Comparison of ENCODE assay signal across 19 cellular contexts in genomic region chrX:47447607-47448006, GRCh38. TPM values are rescaled to one million over a fixed set of nuclear protein-coding genes. Genes with fewer than 3 reads are reported as not detected.
DNase-seq lines count a peak whose midpoint lies in the region; ATAC-seq, FAIRE-seq and TF ChIP-seq lines count a peak whose summit lies in the region.
"Had no signal": no experiment of that assay in that cellular context is flagged by ENCODE, and none has a peak within 500 bp of the region (broad histone marks: within the 10 kb centered on the region; RNA-seq: fewer than 3 reads in every experiment).

No MANE protein-coding gene starts in this region.

- DNase-seq in right lobe of liver, result no peak
- no peak for DNase-seq in adipocyte (ENCODE audit: low read depth)
- no peak for DNase-seq in bronchial epithelial cell (ENCODE audit: low read depth)
- DNase-seq in GM23248, result no peak
- DNase-seq in glutamatergic neuron, result no peak
- DNase-seq: 8988T; C1 segment of cervical spinal cord; Caco-2; CD4-positive, alpha-beta memory T cell; DMS153; DND-41; H9; HFFc6 had no signal

- H3K4me3 ChIP-seq in liver (ENCODE audit: low read depth in 1 of 3, low read length in 3 of 3) (peak overlapping the region in 2 of 3 donors; percentile 15 to 16), right lobe of liver (no peak overlapping the region), adipocyte (ENCODE audit: low read length) (peak overlapping the region; percentile 42), bronchial epithelial cell (ENCODE audit: low read depth, low read length) (no peak overlapping the region), GM23248 (no peak overlapping the region)
- H3K4me3 ChIP-seq: GM23338 had no signal

- no peaks in the 10 kb centered on the region for H3K27me3 Mint-ChIP-seq in glutamatergic neuron (ENCODE audit: unreplicated experiment)
- H3K27me3 Mint-ChIP-seq: CD4-positive, alpha-beta memory T cell had no signal

- no peaks in the 10 kb centered on the region for H4K20me1 ChIP-seq in GM23248 (ENCODE audit: insufficient read depth)

- H3K9ac ChIP-seq in liver (ENCODE audit: low read depth in 1 of 2, low read length in 2 of 2), result no peak overlapping the region
- H3K9ac ChIP-seq in adipocyte (ENCODE audit: low read length), result no peak overlapping the region
- H3K9ac ChIP-seq in GM23248, result no peak overlapping the region

- in situ Hi-C loops in GM23248 (cut with MboI), result no loop called here

- H3K9me3 Mint-ChIP-seq in glutamatergic neuron (ENCODE audit: unreplicated experiment), result peaks cover 2% of the 10 kb centered on the region

- no peak overlapping the region for H3K27ac ChIP-seq in liver (ENCODE audit: low read depth in 1 of 2, low read length in 2 of 2)
- H3K27ac ChIP-seq in right lobe of liver, result no peak overlapping the region
- no peak overlapping the region for H3K27ac ChIP-seq in GM23248

- intact Hi-C loops in right lobe of liver (cut with DNase I), result no loop called here

- H2AFZ ChIP-seq in GM23248, result no peak overlapping the region
- H2AFZ ChIP-seq: GM23338 had no signal

- H3K4me2 ChIP-seq in GM23248 (ENCODE audit: unreplicated experiment), result no peak overlapping the region
- H3K4me2 ChIP-seq: GM23338 had no signal

- TF ChIP-seq RAD21 in liver (IDR thresholded peaks at IDR 0.05), result no peak

- no peaks in the 10 kb centered on the region for H3K4me1 Mint-ChIP-seq in glutamatergic neuron (ENCODE audit: low read depth, unreplicated experiment)
- H3K4me1 Mint-ChIP-seq: CD4-positive, alpha-beta memory T cell; GM23338; H9 had no signal

- peaks cover 30% of the 10 kb centered on the region for H3K36me3 Mint-ChIP-seq in glutamatergic neuron (ENCODE audit: unreplicated experiment)

- no peaks in the 10 kb centered on the region for H3F3A ChIP-seq in GM23248 (ENCODE audit: insufficient read depth)

- H3K4me1 ChIP-seq in liver (ENCODE audit: control insufficient read depth in 4 of 4, insufficient read depth in 4 of 4, low read length in 3 of 4) (no peaks in the 10 kb centered on the region), right lobe of liver (no peaks in the 10 kb centered on the region), adipocyte (ENCODE audit: control insufficient read depth, insufficient read depth, low read length) (no peaks in the 10 kb centered on the region), GM23248 (ENCODE audit: insufficient read depth) (no peaks in the 10 kb centered on the region)
- H3K4me1 ChIP-seq: Caco-2 had no signal

- H3K9me2 ChIP-seq in GM23248 (ENCODE audit: insufficient read depth), result no peaks in the 10 kb centered on the region

- H3K79me2 ChIP-seq in GM23248 (ENCODE audit: insufficient read depth), result no peaks in the 10 kb centered on the region

- H3K4me3 Mint-ChIP-seq in glutamatergic neuron (ENCODE audit: unreplicated experiment), result no peak overlapping the region
- H3K4me3 Mint-ChIP-seq: CD4-positive, alpha-beta memory T cell; GM23338; H9; HFFc6 had no signal

- WGBS in liver, result 98% methylated on average over 11 of the region's 11 CpGs
- 82% methylated on average over 11 of the region's 11 CpGs for WGBS in right lobe of liver (ENCODE audit: insufficient coverage, low coverage, low lambda C conversion rate, missing lambda C conversion rate)
- 94 to 97% methylated on average over 11 of the region's 11 CpGs for WGBS in GM23248 (ENCODE audit: low coverage in 1 of 2, low lambda C conversion rate in 2 of 2, missing lambda C conversion rate in 2 of 2), 2 experiments

- ATAC-seq in right lobe of liver (no peak), HG03571 (IDR thresholded peaks at IDR 0.05; ENCODE audit: unreplicated experiment) (no peak)
- ATAC-seq: GM23338, HCT116 had no signal

- no peak overlapping the region for H3K27ac Mint-ChIP-seq in glutamatergic neuron (ENCODE audit: unreplicated experiment)
- H3K27ac Mint-ChIP-seq: CD4-positive, alpha-beta memory T cell; GM23338; H9; HFFc6 had no signal

- H3K9me3 ChIP-seq in liver (ENCODE audit: control insufficient read depth in 4 of 4, low read length in 3 of 4), result peaks cover 14 to 46% (median 41%) of the 10 kb centered on the region in 4 donors
- peaks cover 0 to 30% (median 15%) of the 10 kb centered on the region in 4 donors for H3K9me3 ChIP-seq in right lobe of liver
- H3K9me3 ChIP-seq in adipocyte (ENCODE audit: control insufficient read depth, low read length), result peaks cover 92% of the 10 kb centered on the region
- no peaks in the 10 kb centered on the region for H3K9me3 ChIP-seq in GM23248 (ENCODE audit: low read depth)
- H3K9me3 ChIP-seq: Caco-2 had no signal

- H3K36me3 ChIP-seq in liver (ENCODE audit: control insufficient read depth in 4 of 4, insufficient read depth in 3 of 4, low read depth in 1 of 4, low read length in 3 of 4) (peaks cover 3 to 26% (median 17%) of the 10 kb centered on the region in 4 donors), right lobe of liver (peaks cover 0 to 5% (median 0%) of the 10 kb centered on the region in 4 donors), adipocyte (ENCODE audit: control insufficient read depth, insufficient read depth, low read length, severe bottlenecking) (peaks cover 49% of the 10 kb centered on the region), bronchial epithelial cell (ENCODE audit: control insufficient read depth, insufficient read depth, low read length) (no peaks in the 10 kb centered on the region), GM23248 (ENCODE audit: low read depth) (peaks cover 15% of the 10 kb centered on the region)

- H3K27me3 ChIP-seq in liver (ENCODE audit: control insufficient read depth in 4 of 4, insufficient read depth in 4 of 4, low read length in 3 of 4) (no peaks in the 10 kb centered on the region), right lobe of liver (no peaks in the 10 kb centered on the region), adipocyte (replicated peaks; ENCODE audit: control insufficient read depth, insufficient read depth, low read length) (no peaks in the 10 kb centered on the region), bronchial epithelial cell (ENCODE audit: control insufficient read depth, insufficient read depth, low read length) (no peaks in the 10 kb centered on the region), GM23248 (replicated peaks; ENCODE audit: insufficient read depth) (no peaks in the 10 kb centered on the region)

- TF ChIP-seq CTCF in liver (IDR thresholded peaks at IDR 0.05; ENCODE audit: low read depth, low read length, missing input control), result no peak
- no peak for TF ChIP-seq CTCF in right lobe of liver (IDR thresholded peaks at IDR 0.05)
- TF ChIP-seq CTCF in bronchial epithelial cell (IDR thresholded peaks at IDR 0.05; ENCODE audit: insufficient read depth, low read length, severe bottlenecking), result no peak
- no peak for TF ChIP-seq CTCF in glutamatergic neuron (IDR thresholded peaks at IDR 0.05; ENCODE audit: partially characterized antibody, unreplicated experiment)

- no peak for TF ChIP-seq POLR2A in right lobe of liver (IDR thresholded peaks at IDR 0.05)

- FAIRE-seq in bronchial epithelial cell (lab: Jason Lieb, UNC), result peak; percentile 68
- FAIRE-seq: G401.6, GM12892 had no signal

TF ChIP-seq in liver, 16 proteins besides CTCF, POLR2A, EP300 and RAD21:
- TF ChIP-seq GABPA (IDR thresholded peaks at IDR 0.05 in 1 of 2, conservative IDR thresholded peaks at IDR 0.05 in 1 of 2) (no peak), MAX (IDR thresholded peaks at IDR 0.05) (no peak), ATF3 (IDR thresholded peaks at IDR 0.05) (no peak)
- TF ChIP-seq, protein P1, sequence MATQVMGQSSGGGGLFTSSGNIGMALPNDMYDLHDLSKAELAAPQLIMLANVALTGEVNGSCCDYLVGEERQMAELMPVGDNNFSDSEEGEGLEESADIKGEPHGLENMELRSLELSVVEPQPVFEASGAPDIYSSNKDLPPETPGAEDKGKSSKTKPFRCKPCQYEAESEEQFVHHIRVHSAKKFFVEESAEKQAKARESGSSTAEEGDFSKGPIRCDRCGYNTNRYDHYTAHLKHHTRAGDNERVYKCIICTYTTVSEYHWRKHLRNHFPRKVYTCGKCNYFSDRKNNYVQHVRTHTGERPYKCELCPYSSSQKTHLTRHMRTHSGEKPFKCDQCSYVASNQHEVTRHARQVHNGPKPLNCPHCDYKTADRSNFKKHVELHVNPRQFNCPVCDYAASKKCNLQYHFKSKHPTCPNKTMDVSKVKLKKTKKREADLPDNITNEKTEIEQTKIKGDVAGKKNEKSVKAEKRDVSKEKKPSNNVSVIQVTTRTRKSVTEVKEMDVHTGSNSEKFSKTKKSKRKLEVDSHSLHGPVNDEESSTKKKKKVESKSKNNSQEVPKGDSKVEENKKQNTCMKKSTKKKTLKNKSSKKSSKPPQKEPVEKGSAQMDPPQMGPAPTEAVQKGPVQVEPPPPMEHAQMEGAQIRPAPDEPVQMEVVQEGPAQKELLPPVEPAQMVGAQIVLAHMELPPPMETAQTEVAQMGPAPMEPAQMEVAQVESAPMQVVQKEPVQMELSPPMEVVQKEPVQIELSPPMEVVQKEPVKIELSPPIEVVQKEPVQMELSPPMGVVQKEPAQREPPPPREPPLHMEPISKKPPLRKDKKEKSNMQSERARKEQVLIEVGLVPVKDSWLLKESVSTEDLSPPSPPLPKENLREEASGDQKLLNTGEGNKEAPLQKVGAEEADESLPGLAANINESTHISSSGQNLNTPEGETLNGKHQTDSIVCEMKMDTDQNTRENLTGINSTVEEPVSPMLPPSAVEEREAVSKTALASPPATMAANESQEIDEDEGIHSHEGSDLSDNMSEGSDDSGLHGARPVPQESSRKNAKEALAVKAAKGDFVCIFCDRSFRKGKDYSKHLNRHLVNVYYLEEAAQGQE (IDR thresholded peaks at IDR 0.05), result no peak

RNA-seq across cellular contexts. Expression of gene ZNF41, which starts 35.4 kb away (rescaled TPM):
- total RNA-seq in liver (1 to 10 TPM; 2.9 to 5.0 TPM), right lobe of liver (1 to 10 TPM; 2.7 to 6.1 (median 3.9) TPM), bronchial epithelial cell (2.3 and 2.4 TPM in 2 replicates), glutamatergic neuron (ENCODE audit: unreplicated experiment) (7.6 TPM)
- polyA plus RNA-seq in liver (1 to 10 TPM; 1.9 to 2.2 TPM), GM23248 (2016; fragmentation: Nextera tagmentation; extraction: Ambion mirVana) (6.1 and 6.3 TPM in 2 replicates)
- 7.1 and 8.5 TPM in 2 replicates for total RNA-seq in GM23248 (2014; rRNA removed; shearing (Covaris generic))

Comparison
In these comparisons a context has a peak if more than half of its experiments do, and no peak if none do; other contexts are left out.
1. H3K4me3 ChIP-seq: peak in liver (2 of 3) and adipocyte (single experiment); none in right lobe of liver (0 of 3), bronchial epithelial cell (single experiment) and GM23248 (single experiment).